13 cellular contexts compared by ENCODE assay signal in genomic region chr3:71476950-71477349, GRCh38.
"Had no signal": no experiment of that assay in that cellular context is flagged by ENCODE, and none has a peak within 500 bp of the region (broad histone marks: within the 10 kb centered on the region; RNA-seq: fewer than 3 reads in every experiment).

No MANE protein-coding gene starts in this region.

- H3K36me3 ChIP-seq: pancreas, sigmoid colon, spleen had no signal

- H3K4me3 ChIP-seq: lung, pancreas, sigmoid colon, spleen had no signal

- H3K27me3 Mint-ChIP-seq: brain; central memory CD8-positive, alpha-beta T cell had no signal

- H3K9me3 ChIP-seq: pancreas, sigmoid colon had no signal

- H3K27me3 ChIP-seq: pancreas, sigmoid colon, spleen had no signal

- FAIRE-seq: pancreas had no signal

- H3K27ac Mint-ChIP-seq: activated T-helper 2 cell treated with anti-CD3 and anti-CD28 coated beads, Interferon-gamma antibody, Interleukin-2, Interleukin-4, amounts not matched to agents 10 μg/mL and 5 μg/mL and 100 μg/mL, durations not matched to agents 14 hours and 24 hours and 36 hours; T-helper 2 cell treated with Interferon-gamma antibody and Interleukin-4, amounts not matched to agents 5 μg/mL and 100 μg/mL, for 36 hours had no signal

- H3K27ac ChIP-seq: pancreas, sigmoid colon, spleen had no signal

- H3K9me3 Mint-ChIP-seq: central memory CD8-positive, alpha-beta T cell had no signal

- DNase-seq: activated CD4-positive, alpha-beta T cell treated with anti-CD3 and anti-CD28 coated beads, Interleukin-2, amount 50 U/mL, for 1 hour; activated T-cell treated with anti-CD3 and anti-CD28 coated beads for 4 hours; effector memory CD4-positive, alpha-beta T cell; foreskin melanocyte; midbrain; pancreas; sigmoid colon; spleen had no signal

- H3K4me1 ChIP-seq: pancreas, sigmoid colon had no signal

- H3K4me3 Mint-ChIP-seq: brain; central memory CD8-positive, alpha-beta T cell; T-helper 2 cell treated with Interferon-gamma antibody and Interleukin-4, amounts not matched to agents 5 μg/mL and 100 μg/mL, for 36 hours had no signal
